ENCODE assay signal across 8 cellular contexts in genomic region chr15:31004220-31004733, GRCh38. TPM values are rescaled to one million over a fixed set of nuclear protein-coding genes. Genes with fewer than 3 reads are reported as not detected.
DNase-seq lines count a peak whose midpoint lies in the region; ATAC-seq lines count a peak whose summit lies in the region.

No MANE protein-coding gene starts in this region.

- peak; percentile 94 for ATAC-seq in activated CD8-positive, alpha-beta memory T cell treated with anti-CD3 and anti-CD28 coated beads, Interleukin-2, amount 10 ng/mL, durations not matched to agents 7 days and 5 days
- ATAC-seq in HG02798 (IDR thresholded peaks at IDR 0.05; ENCODE audit: poor library complexity, unreplicated experiment) (peak; percentile 88), left ventricle myocardium superior (peak; percentile 77)

- H3K36me3 Mint-ChIP-seq in activated CD8-positive, alpha-beta memory T cell treated with anti-CD3 and anti-CD28 coated beads, Interleukin-2, amount 10 ng/mL, durations not matched to agents 7 days and 5 days, result peaks cover 5% of the 10 kb centered on the region

- intact Hi-C loops in left ventricle myocardium superior (cut with micrococcal nuclease), result no loop called here

- CTCF ChIA-PET in activated CD8-positive, alpha-beta memory T cell treated with anti-CD3 and anti-CD28 coated beads, Interleukin-2, amount 10 ng/mL, durations not matched to agents 7 days and 5 days (lab: Charles Lee), result interaction anchor here (1.1 to 1.5 kb wide), 2 partner anchors 35 to 125 kb away, joined by 3 to 4 read pairs; no protein-coding TSS in a partner anchor

- H3K27me3 Mint-ChIP-seq in activated CD8-positive, alpha-beta memory T cell treated with anti-CD3 and anti-CD28 coated beads, Interleukin-2, amount 10 ng/mL, durations not matched to agents 7 days and 5 days, result peaks cover 36% of the 10 kb centered on the region

- peak overlapping the region; percentile 61 for H3K4me3 Mint-ChIP-seq in activated CD8-positive, alpha-beta memory T cell treated with anti-CD3 and anti-CD28 coated beads, Interleukin-2, amount 10 ng/mL, durations not matched to agents 7 days and 5 days

- DNase-seq in activated CD8-positive, alpha-beta memory T cell treated with anti-CD3 and anti-CD28 coated beads, Interleukin-2, amount 10 ng/mL, durations not matched to agents 7 days and 5 days, result peak; percentile 79
- no peak for DNase-seq in activated CD8-positive, alpha-beta memory T cell treated with anti-CD3 and anti-CD28 coated beads, Interleukin-2, amount 50 U/mL, for 48 hours
- DNase-seq in NCI-H2227 treated with DMSO at 0.1 percent for 48 hours (lab: John Stamatoyannopoulos, UW) (peak; percentile 26), left ventricle myocardium superior (peak; percentile 43), NCI-H2029 (lab: John Stamatoyannopoulos, UW) (no peak), middle frontal gyrus (ENCODE audit: extremely low spot score, low spot score) (no peak), NCI-H345 treated with DMSO at 0.1 percent for 48 hours (lab: John Stamatoyannopoulos, UW; ENCODE audit: unreplicated experiment) (no peak)

- H3K9me3 Mint-ChIP-seq in activated CD8-positive, alpha-beta memory T cell treated with anti-CD3 and anti-CD28 coated beads, Interleukin-2, amount 10 ng/mL, durations not matched to agents 7 days and 5 days (ENCODE audit: low read depth), result no peaks in the 10 kb centered on the region

- peak overlapping the region; percentile 68 for H3K27ac Mint-ChIP-seq in activated CD8-positive, alpha-beta memory T cell treated with anti-CD3 and anti-CD28 coated beads, Interleukin-2, amount 10 ng/mL, durations not matched to agents 7 days and 5 days

- H3K4me1 Mint-ChIP-seq in activated CD8-positive, alpha-beta memory T cell treated with anti-CD3 and anti-CD28 coated beads, Interleukin-2, amount 10 ng/mL, durations not matched to agents 7 days and 5 days, result peaks cover 36% of the 10 kb centered on the region

RNA-seq across cellular contexts. Expression of gene MTMR10, which starts 12.8 kb away (rescaled TPM):
- 10 to 100 TPM; 19.9 to 21.4 TPM for total RNA-seq in activated CD8-positive, alpha-beta memory T cell treated with anti-CD3 and anti-CD28 coated beads, Interleukin-2, amount 10 ng/mL, durations not matched to agents 7 days and 5 days
- total RNA-seq in left ventricle myocardium superior, result 34.8 TPM

Comparison
In these comparisons a context has a peak if more than half of its experiments do, and no peak if none do; other contexts are left out.
1. DNase-seq: peak in activated CD8-positive, alpha-beta memory T cell treated with anti-CD3 and anti-CD28 coated beads, Interleukin-2, amount 10 ng/mL, durations not matched to agents 7 days and 5 days (single experiment), NCI-H2227 treated with DMSO at 0.1 percent for 48 hours (single experiment) and left ventricle myocardium superior (single experiment); none in activated CD8-positive, alpha-beta memory T cell treated with anti-CD3 and anti-CD28 coated beads, Interleukin-2, amount 50 U/mL, for 48 hours (single experiment), NCI-H2029 (single experiment), middle frontal gyrus (single experiment) and NCI-H345 treated with DMSO at 0.1 percent for 48 hours (single experiment).
2. Peak in every context shown above with its lines, with median percentiles within 50 percentile points of each other: ATAC-seq.